Comparison of ENCODE assay signal across 8 cellular contexts in the genomic region with DNA sequence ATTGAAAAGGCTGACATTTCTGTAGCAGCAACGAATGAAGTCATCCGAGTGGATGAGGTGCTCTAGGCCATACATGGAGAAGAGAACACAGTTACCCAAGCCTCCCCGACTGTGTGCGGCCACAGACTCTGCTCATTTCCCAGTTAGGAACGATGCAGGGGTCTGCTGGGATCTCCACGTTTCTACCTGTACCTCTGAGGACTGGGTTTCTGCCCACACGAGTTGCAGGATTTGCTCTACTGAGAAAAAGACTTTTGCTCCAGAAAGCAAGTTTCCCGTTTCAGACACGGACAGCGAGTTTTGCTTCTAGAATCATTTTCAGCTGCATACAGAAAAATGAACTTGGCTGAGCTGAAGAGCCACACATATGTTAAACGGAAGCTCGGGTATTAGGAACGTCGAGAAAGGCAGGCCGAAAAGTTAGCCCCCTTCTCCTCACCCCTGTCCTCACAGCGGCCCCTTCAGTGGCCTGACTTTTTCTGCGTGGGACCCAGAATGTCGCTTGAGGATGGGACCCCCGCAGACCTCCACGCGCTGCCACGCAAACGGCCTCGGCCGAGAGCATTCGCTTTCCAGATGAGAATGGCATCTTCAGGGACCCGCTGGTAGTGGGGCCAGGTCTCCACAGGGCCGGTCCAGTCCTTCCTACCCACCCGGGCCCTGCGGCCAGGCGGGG. TPM values are rescaled to one million over a fixed set of nuclear protein-coding genes. Genes with fewer than 3 reads are reported as not detected.
DNase-seq lines count a peak whose midpoint lies in the region; ATAC-seq and TF ChIP-seq lines count a peak whose summit lies in the region.

No MANE protein-coding gene starts in this region.

- WGBS in gastroesophageal sphincter (ENCODE audit: low coverage in 1 of 2), 2 donors: 8 to 31% methylated on average over 5 to 25 of the region's 31 CpGs
- 21 to 32% (median 23%) methylated on average over 29 to 31 of the region's 31 CpGs for whole genome bisulfite sequencing in psoas muscle, 3 donors

- no peak for TF ChIP-seq EP300 in gastroesophageal sphincter (IDR thresholded peaks at IDR 0.05)

- H3K9me3 ChIP-seq in WERI-Rb-1 (ENCODE audit: severe bottlenecking) (no peaks in the 10 kb centered on the region), gastroesophageal sphincter (no peaks in the 10 kb centered on the region), psoas muscle (no peaks in the 10 kb centered on the region)

- H3K27ac ChIP-seq in WERI-Rb-1 (no peak overlapping the region), gastroesophageal sphincter (peak overlapping the region; percentile 91 to 99 (median 95)), psoas muscle (peak overlapping the region; percentile 69)

- H3K4me3 ChIP-seq in WERI-Rb-1 (ENCODE audit: low read depth, low read length) (peak overlapping the region; percentile 61), gastroesophageal sphincter (peak overlapping the region; percentile 45 to 85), psoas muscle (peak overlapping the region; percentile 75)

- DNase-seq in WERI-Rb-1: no peak
- DNase-seq in psoas muscle: no peak
- no peak for DNase-seq in activated gamma-delta T cell treated with Interleukin-2 at 50 U/mL for 16 hours
- no peak for DNase-seq in SHP77 (lab: John Stamatoyannopoulos, UW)
- DNase-seq in NCI-H1048 (lab: John Stamatoyannopoulos, UW): no peak
- no peak for DNase-seq in foreskin melanocyte

- no peak for TF ChIP-seq CTCF in WERI-Rb-1 (IDR thresholded peaks at IDR 0.05; ENCODE audit: low read depth, low read length)
- TF ChIP-seq CTCF in gastroesophageal sphincter (IDR thresholded peaks at IDR 0.05): no peak
- TF ChIP-seq CTCF in psoas muscle (IDR thresholded peaks at IDR 0.05): no peak

- H3K4me1 ChIP-seq in gastroesophageal sphincter (peaks cover 3 to 53% (median 8%) of the 10 kb centered on the region in 3 donors), psoas muscle (no peaks in the 10 kb centered on the region)

- intact Hi-C loops in psoas muscle (cut with DNase I): no loop called here

- peak; percentile 6 for ATAC-seq in GM21529 (IDR thresholded peaks at IDR 0.05; ENCODE audit: unreplicated experiment)
- peak; percentile 51 for ATAC-seq in gastroesophageal sphincter
- peak in 1 of 4 donors; percentile 16 for ATAC-seq in psoas muscle

- H3K27me3 ChIP-seq in WERI-Rb-1 (ENCODE audit: insufficient read depth, low read depth, severe bottlenecking) (peaks cover 9% of the 10 kb centered on the region), gastroesophageal sphincter (no peaks in the 10 kb centered on the region), psoas muscle (ENCODE audit: insufficient read depth in 3 of 3, low read length in 2 of 3) (peaks cover 0 to 37% (median 0%) of the 10 kb centered on the region in 3 donors)

- H3K36me3 ChIP-seq in WERI-Rb-1: no peaks in the 10 kb centered on the region
- no peaks in the 10 kb centered on the region for H3K36me3 ChIP-seq in gastroesophageal sphincter
- H3K36me3 ChIP-seq in psoas muscle (ENCODE audit: insufficient read depth in 1 of 2, low read depth in 1 of 2): no peaks in the 10 kb centered on the region

- peak in 1 of 2 donors; percentile 8 for TF ChIP-seq POLR2A in gastroesophageal sphincter (IDR thresholded peaks at IDR 0.05)

RNA-seq across cellular contexts. Expression of gene RAB31, which starts 0.6 kb away (rescaled TPM):
- 100 to 1,000 TPM; 108 to 181 (median 136) TPM for total RNA-seq in gastroesophageal sphincter
- total RNA-seq in psoas muscle: 1 to 10 TPM; 5.3 to 8.9 (median 6.6) TPM
- polyA plus RNA-seq in psoas muscle: 1 to 10 TPM; 2.2 to 4.1 (median 3.0) TPM

Comparison
In these comparisons a context has a peak if more than half of its experiments do, and no peak if none do; other contexts are left out.
1. RNA of gene RAB31, which starts 0.6 kb away (total RNA-seq): 108 to 181 TPM in gastroesophageal sphincter; 5.3 to 8.9 TPM in psoas muscle; every median in the first group is over 10 times any median in the second.
2. Peak in every context shown above with its lines, with median percentiles within 50 percentile points of each other: H3K4me3 ChIP-seq.